Comparison of ENCODE assay signal across 8 cellular contexts in the genomic region with DNA sequence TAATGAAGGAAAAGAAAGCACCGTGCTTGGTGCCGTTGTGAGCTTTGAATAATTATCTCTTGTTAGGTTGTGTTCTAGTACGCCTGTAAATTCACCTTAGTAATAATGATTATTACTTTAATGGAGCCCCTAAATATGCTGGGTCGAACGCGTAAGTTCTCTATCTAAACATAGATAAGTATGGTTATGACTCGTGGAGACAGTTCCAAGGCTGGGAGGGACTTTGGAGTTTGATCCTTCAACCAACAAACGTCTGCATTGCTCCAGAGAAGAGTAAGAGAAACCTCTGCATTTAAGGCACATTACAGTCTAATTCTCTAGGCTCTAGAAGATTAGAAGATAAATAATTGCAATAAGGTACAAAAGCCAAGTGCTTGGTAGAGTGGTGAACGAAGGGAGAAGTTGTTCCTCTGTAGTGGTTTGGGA. TPM values are rescaled to one million over a fixed set of nuclear protein-coding genes. Genes with fewer than 3 reads are reported as not detected.
A peak's percentile ranks its signal among the peaks of the same experiment; 100 is the strongest.
DNase-seq lines count a peak whose midpoint lies in the region; ATAC-seq and TF ChIP-seq lines count a peak whose summit lies in the region.

No MANE protein-coding gene starts in this region.

- no peaks in the 10 kb centered on the region for H3K27me3 Mint-ChIP-seq in activated naive CD8-positive, alpha-beta T cell treated with anti-CD3 and anti-CD28 coated beads, Interleukin-2, amount 10 ng/mL, durations not matched to agents 7 days and 5 days

- H3K4me1 Mint-ChIP-seq in activated naive CD8-positive, alpha-beta T cell treated with anti-CD3 and anti-CD28 coated beads, Interleukin-2, amount 10 ng/mL, durations not matched to agents 7 days and 5 days = peaks cover 36% of the 10 kb centered on the region

- 2 to 3% (median 2%) methylated on average over 9 of the region's 9 CpGs for WGBS in spleen, 5 donors

- peak overlapping the region; percentile 72 for H3K27ac ChIP-seq in iPS-18a (ENCODE audit: low read length)
- peak overlapping the region; percentile 88 to 95 (median 93) for H3K27ac ChIP-seq in spleen

- peaks cover 17% of the 10 kb centered on the region for H3K9me3 ChIP-seq in iPS-18a (ENCODE audit: control insufficient read depth, low read depth, low read length)
- H3K9me3 ChIP-seq in spleen = peaks cover 0 to 30% (median 18%) of the 10 kb centered on the region in 8 donors

- H3K27ac Mint-ChIP-seq in activated naive CD8-positive, alpha-beta T cell treated with anti-CD3 and anti-CD28 coated beads, Interleukin-2, amount 10 ng/mL, durations not matched to agents 7 days and 5 days = peak overlapping the region; percentile 97

- H3K4me3 ChIP-seq in iPS-18a (ENCODE audit: low read length) (peak overlapping the region; percentile 88), spleen (peak overlapping the region; percentile 66 to 99 (median 88))

- H3K4me1 ChIP-seq in iPS-18a (ENCODE audit: control insufficient read depth, low read depth, low read length) (peaks cover 11% of the 10 kb centered on the region), spleen (peaks cover 23 to 62% (median 46%) of the 10 kb centered on the region in 6 donors)

- H3K27me3 ChIP-seq in iPS-18a (ENCODE audit: control insufficient read depth, insufficient read depth, low read length) (no peaks in the 10 kb centered on the region), spleen (replicated peaks in 1 of 7) (no peaks in the 10 kb centered on the region)

- TF ChIP-seq CTCF in spleen (IDR thresholded peaks at IDR 0.05 in 8 of 11, conservative IDR thresholded peaks at IDR 0.05 in 3 of 11) = no peak

- H3K4me3 Mint-ChIP-seq in activated naive CD8-positive, alpha-beta T cell treated with anti-CD3 and anti-CD28 coated beads, Interleukin-2, amount 10 ng/mL, durations not matched to agents 7 days and 5 days = peak overlapping the region; percentile 97

- H3K36me3 Mint-ChIP-seq in activated naive CD8-positive, alpha-beta T cell treated with anti-CD3 and anti-CD28 coated beads, Interleukin-2, amount 10 ng/mL, durations not matched to agents 7 days and 5 days = peaks cover 34% of the 10 kb centered on the region

- peak overlapping the region; percentile 84 for H3K9ac ChIP-seq in iPS-18a (ENCODE audit: low read length)

- H3K36me3 ChIP-seq in iPS-18a (ENCODE audit: control insufficient read depth, low read depth, low read length) = peaks cover 25% of the 10 kb centered on the region
- peaks cover 0 to 27% (median 15%) of the 10 kb centered on the region in 6 donors for H3K36me3 ChIP-seq in spleen

- intact Hi-C loops in spleen (cut with DNase I; ENCODE audit: low total_unique reads) = no loop called here

- peaks cover 9% of the 10 kb centered on the region for H3K9me3 Mint-ChIP-seq in activated naive CD8-positive, alpha-beta T cell treated with anti-CD3 and anti-CD28 coated beads, Interleukin-2, amount 10 ng/mL, durations not matched to agents 7 days and 5 days

- DNase-seq in NOMO-1 treated with dmso at 0.1 percent for 144 hours (lab: John Stamatoyannopoulos, UW; ENCODE audit: unreplicated experiment) (peak; percentile 22), NOMO-1 treated with DMSO at 0.1 percent for 48 hours (lab: John Stamatoyannopoulos, UW; ENCODE audit: unreplicated experiment) (no peak), HT-29 (ENCODE audit: low spot score) (peak; percentile 55), spleen (no peak), OCI-M2 (lab: John Stamatoyannopoulos, UW; ENCODE audit: unreplicated experiment) (no peak)
- DNase-seq in activated naive CD8-positive, alpha-beta T cell treated with anti-CD3 and anti-CD28 coated beads, Interleukin-2, amount 10 ng/mL, durations not matched to agents 7 days and 5 days = no peak

- no peak for ATAC-seq in activated naive CD8-positive, alpha-beta T cell treated with anti-CD3 and anti-CD28 coated beads, Interleukin-2, amount 10 ng/mL, durations not matched to agents 7 days and 5 days (ENCODE audit: low read depth)
- ATAC-seq in GM21717 (IDR thresholded peaks at IDR 0.05; ENCODE audit: unreplicated experiment) = no peak

- TF ChIP-seq POLR2A in spleen (IDR thresholded peaks at IDR 0.05) = no peak

- POLR2A ChIA-PET in activated naive CD8-positive, alpha-beta T cell treated with anti-CD3 and anti-CD28 coated beads, Interleukin-2, amount 10 ng/mL, durations not matched to agents 7 days and 5 days (lab: Charles Lee) = interaction anchor here (0.9 to 3.1 kb wide), 7 partner anchors 12 to 173 kb away, joined by 3 to 18 read pairs (median 5); a partner anchor contains a TSS

RNA-seq across cellular contexts. Expression of a gene that starts 0.5 kb away (rescaled TPM):
- total RNA-seq in HT-29 (2014; rRNA removed; shearing (Covaris generic)) = 8.7 and 9.9 TPM in 2 replicates
- 10 to 100 TPM; 16.6 to 20.6 TPM for total RNA-seq in activated naive CD8-positive, alpha-beta T cell treated with anti-CD3 and anti-CD28 coated beads, Interleukin-2, amount 10 ng/mL, durations not matched to agents 7 days and 5 days
- total RNA-seq in spleen = 10 to 100 TPM in 4 of 7 donors, 1 to 10 TPM in 3; 3.5 to 14.2 (median 11.4) TPM
- 10 to 100 TPM; 12.2 to 18.6 (median 14.2) TPM for polyA plus RNA-seq in spleen

RNA-seq across cellular contexts. Expression of a gene that starts 0.7 kb away (rescaled TPM):
- total RNA-seq in HT-29 (2014; rRNA removed; shearing (Covaris generic)) = 13.3 and 14.4 TPM in 2 replicates
- total RNA-seq in activated naive CD8-positive, alpha-beta T cell treated with anti-CD3 and anti-CD28 coated beads, Interleukin-2, amount 10 ng/mL, durations not matched to agents 7 days and 5 days = 10 to 100 TPM; 48.9 to 54.5 TPM
- total RNA-seq in spleen = 10 to 100 TPM; 42.9 to 61.7 (median 46.7) TPM
- polyA plus RNA-seq in spleen = 10 to 100 TPM; 36.0 to 43.7 (median 38.4) TPM

RNA-seq across cellular contexts. Expression of a gene that starts 21.4 kb away (rescaled TPM):
- total RNA-seq in HT-29 (2014; rRNA removed; shearing (Covaris generic)) = 0.08 and 0.31 TPM in 2 replicates
- total RNA-seq in activated naive CD8-positive, alpha-beta T cell treated with anti-CD3 and anti-CD28 coated beads, Interleukin-2, amount 10 ng/mL, durations not matched to agents 7 days and 5 days = under 1 TPM in 1 of 2 experiments, not detected in 1; 0.06 TPM
- total RNA-seq in spleen = under 1 TPM; 0.16 to 0.66 (median 0.34) TPM
- polyA plus RNA-seq in spleen = under 1 TPM; 0.02 to 0.10 (median 0.07) TPM

RNA-seq across cellular contexts. Expression of a gene that starts 51.6 kb away (rescaled TPM):
- total RNA-seq in HT-29 (2014; rRNA removed; shearing (Covaris generic)) = 50.6 and 52.4 TPM in 2 replicates
- 100 to 1,000 TPM; 161 to 166 TPM for total RNA-seq in activated naive CD8-positive, alpha-beta T cell treated with anti-CD3 and anti-CD28 coated beads, Interleukin-2, amount 10 ng/mL, durations not matched to agents 7 days and 5 days
- total RNA-seq in spleen = 100 to 1,000 TPM; 129 to 193 (median 146) TPM
- 10 to 100 TPM; 75.5 to 87.3 (median 78.6) TPM for polyA plus RNA-seq in spleen

Comparison
In these comparisons a context has a peak if more than half of its experiments do, and no peak if none do; other contexts are left out.
1. DNase-seq: peak in NOMO-1 treated with dmso at 0.1 percent for 144 hours (single experiment) and HT-29 (single experiment); none in NOMO-1 treated with DMSO at 0.1 percent for 48 hours (single experiment), activated naive CD8-positive, alpha-beta T cell treated with anti-CD3 and anti-CD28 coated beads, Interleukin-2, amount 10 ng/mL, durations not matched to agents 7 days and 5 days (single experiment), spleen (single experiment) and OCI-M2 (single experiment).